ENCODE assay signal across 8 cellular contexts in genomic region chr12:49567611-49568441, GRCh38. TPM values are rescaled to one million over a fixed set of nuclear protein-coding genes. Genes with fewer than 3 reads are reported as not detected.
DNase-seq lines count a peak whose midpoint lies in the region; ATAC-seq, FAIRE-seq and TF ChIP-seq lines count a peak whose summit lies in the region.

Gene MCRS1 (minus strand): TSS chr12:49568142. CDS start chr12:49566731, 1,411 bp downstream.

- H3K4me1 ChIP-seq in mucosa of rectum (ENCODE audit: control insufficient read depth in 2 of 2, insufficient read depth in 2 of 2, low read length in 2 of 2) = peaks cover 16 to 19% of the 10 kb centered on the region in 2 donors

- H3K27me3 Mint-ChIP-seq in IgD-negative memory B cell = no peaks in the 10 kb centered on the region

- DNase-seq in D721Med (ENCODE audit: insufficient read length, low spot score) = peak; percentile 98
- DNase-seq in OCI-M2 (lab: John Stamatoyannopoulos, UW; ENCODE audit: unreplicated experiment) = peak; percentile 69
- DNase-seq in activated T-cell treated with anti-CD3 and anti-CD28 coated beads for 48 hours (ENCODE audit: low read depth) = peak; percentile 77
- DNase-seq in epithelial cell of proximal tubule (ENCODE audit: low read depth) = peak; percentile 62
- DNase-seq in stimulated activated CD8-positive, alpha-beta memory T cell treated with anti-CD3 and anti-CD28 coated beads, Interleukin-4, amount 100 ng/mL, for 48 hours = peak; percentile 93

- peak within 1 kb of the TSS; percentile 90 to 93 for H3K27ac ChIP-seq in mucosa of rectum (ENCODE audit: low read depth in 2 of 2, low read length in 2 of 2)

- TF ChIP-seq CTCF in D721Med (IDR thresholded peaks at IDR 0.05; ENCODE audit: insufficient read depth, missing control alignments) (no peak), epithelial cell of proximal tubule (conservative IDR thresholded peaks at IDR 0.05; ENCODE audit: low read depth, low read length) (no peak)

- H3K9me3 ChIP-seq in mucosa of rectum (ENCODE audit: control insufficient read depth in 2 of 2, low read length in 2 of 2) = no peaks in the 10 kb centered on the region

- peaks cover 2% of the 10 kb centered on the region for H3K36me3 Mint-ChIP-seq in IgD-negative memory B cell

- FAIRE-seq in D721Med (lab: Jason Lieb, UNC) = no peak

- peak; percentile 65 for ATAC-seq in GM21526 (IDR thresholded peaks at IDR 0.05; ENCODE audit: low FRiP score, unreplicated experiment)

- H3K9ac ChIP-seq in mucosa of rectum (ENCODE audit: low read depth in 1 of 2, low read length in 2 of 2) = peak within 1 kb of the TSS; percentile 92 to 97

- H3K9me3 Mint-ChIP-seq in IgD-negative memory B cell = no peaks in the 10 kb centered on the region

- peaks cover 24 to 30% of the 10 kb centered on the region in 2 donors for H3K36me3 ChIP-seq in mucosa of rectum (ENCODE audit: control insufficient read depth in 2 of 2, insufficient read depth in 2 of 2, low read length in 2 of 2)

- H3K4me3 ChIP-seq in epithelial cell of proximal tubule (ENCODE audit: low read depth, low read length) = peak within 1 kb of the TSS; percentile 71
- peak within 1 kb of the TSS; percentile 94 to 99 for H3K4me3 ChIP-seq in mucosa of rectum (ENCODE audit: low read length in 2 of 2)

- peaks cover 21 to 31% (median 27%) of the 10 kb centered on the region in 3 donors for H3K4me1 Mint-ChIP-seq in IgD-negative memory B cell

- no peaks in the 10 kb centered on the region for H3K27me3 ChIP-seq in mucosa of rectum (ENCODE audit: control insufficient read depth in 2 of 2, insufficient read depth in 2 of 2, low read length in 2 of 2)

- peak within 1 kb of the TSS; percentile 98 to 99 (median 98) for H3K4me3 Mint-ChIP-seq in IgD-negative memory B cell

- H3K27ac Mint-ChIP-seq in IgD-negative memory B cell = peak within 1 kb of the TSS; percentile 93 to 100 (median 100)

RNA-seq across cellular contexts. Expression of gene MCRS1, which starts in this region (rescaled TPM):
- 57.3 TPM for polyA plus RNA-seq in IgD-negative memory B cell
- 62.4 and 118 TPM in 2 replicates for total RNA-seq in epithelial cell of proximal tubule

Comparison
In these comparisons a context has a peak if more than half of its experiments do, and no peak if none do; other contexts are left out.
1. Peak in every context shown above with its lines: DNase-seq, ATAC-seq, H3K4me3 ChIP-seq and H3K27ac ChIP-seq.